17 cellular contexts compared by ENCODE assay signal in the genomic region with DNA sequence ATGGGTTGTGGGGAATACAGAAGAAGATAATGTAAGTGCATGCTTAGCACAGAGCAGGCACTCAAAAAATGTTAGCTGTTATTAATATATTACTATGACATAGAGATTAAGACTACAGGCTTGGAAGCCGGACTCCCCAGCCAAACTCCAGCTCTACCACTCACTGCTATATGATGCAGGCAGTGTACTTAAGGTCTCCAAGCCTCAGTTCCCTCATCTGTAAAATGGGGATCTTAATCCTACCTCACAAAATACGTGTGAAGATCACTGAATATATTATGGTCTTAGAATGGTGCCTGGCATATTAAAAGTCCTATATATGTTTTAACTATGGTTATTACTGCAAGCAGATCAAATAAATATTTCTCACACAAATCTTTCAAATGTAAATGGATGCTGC.
"Had no signal": no experiment of that assay in that cellular context is flagged by ENCODE, and none has a peak within 500 bp of the region (broad histone marks: within the 10 kb centered on the region; RNA-seq: fewer than 3 reads in every experiment).

No MANE protein-coding gene starts in this region.

- ATAC-seq: activated CD4-positive, alpha-beta T cell treated with anti-CD3 and anti-CD28 coated beads for 36 hours; activated naive CD4-positive, alpha-beta T cell treated with anti-CD3 and anti-CD28 coated beads, Interleukin-2, amount 50 U/mL, for 72 hours; mucosa of descending colon; naive thymus-derived CD4-positive, alpha-beta T cell had no signal

- H3K27ac Mint-ChIP-seq: activated CD4-positive, alpha-beta T cell treated with anti-CD3 and anti-CD28 coated beads for 36 hours; activated naive CD4-positive, alpha-beta T cell treated with anti-CD3 and anti-CD28 coated beads, Interleukin-2, amount 50 U/mL, for 72 hours; activated T-helper 1 cell treated with anti-CD3 and anti-CD28 coated beads, Interleukin-12 subunit alpha, Interleukin-12 subunit beta, Interleukin-2, Interleukin-4 antibody, amounts not matched to agents 30 ng/mL and 10 ng/mL and 1 ng/mL, durations not matched to agents 14 hours and 24 hours and 36 hours; naive thymus-derived CD4-positive, alpha-beta T cell; neural progenitor cell had no signal

- H3K27me3 ChIP-seq: adrenal gland had no signal

- H3K4me3 ChIP-seq: adrenal gland, mucosa of descending colon, neural progenitor cell, sigmoid colon had no signal

- H3K9me3 Mint-ChIP-seq: activated naive CD4-positive, alpha-beta T cell treated with anti-CD3 and anti-CD28 coated beads, Interleukin-2, amount 50 U/mL, for 72 hours; activated T-helper 1 cell treated with anti-CD3 and anti-CD28 coated beads, Interleukin-12 subunit alpha, Interleukin-12 subunit beta, Interleukin-2, Interleukin-4 antibody, amounts not matched to agents 30 ng/mL and 10 ng/mL and 1 ng/mL, durations not matched to agents 14 hours and 24 hours and 36 hours had no signal

- H3K9me3 ChIP-seq: adrenal gland, mucosa of descending colon, sigmoid colon had no signal

- H3K4me3 Mint-ChIP-seq: activated CD4-positive, alpha-beta T cell treated with anti-CD3 and anti-CD28 coated beads for 36 hours; activated T-helper 1 cell treated with anti-CD3 and anti-CD28 coated beads, Interleukin-12 subunit alpha, Interleukin-12 subunit beta, Interleukin-2, Interleukin-4 antibody, amounts not matched to agents 30 ng/mL and 10 ng/mL and 1 ng/mL, durations not matched to agents 14 hours and 24 hours and 36 hours; naive thymus-derived CD4-positive, alpha-beta T cell; neural progenitor cell had no signal

- DNase-seq: activated CD4-positive, alpha-beta T cell treated with anti-CD3 and anti-CD28 coated beads for 36 hours; activated CD4-positive, alpha-beta T cell treated with anti-CD3 and anti-CD28 coated beads, Interleukin-2, amount 50 U/mL, for 48 hours; activated gamma-delta T cell treated with Interleukin-2 at 50 U/mL for 16 hours; activated T-cell treated with anti-CD3 and anti-CD28 coated beads for 4 hours; adrenal gland; dermis blood vessel endothelial cell; effector memory CD4-positive, alpha-beta T cell; hypothalamus; islet precursor cell; mesenchymal stem cell; mucosa of descending colon; naive thymus-derived CD4-positive, alpha-beta T cell; sigmoid colon; stimulated activated naive CD4-positive, alpha-beta T cell had no signal

- H3K27ac ChIP-seq: adrenal gland, neural progenitor cell had no signal

- H3K36me3 ChIP-seq: adrenal gland, neural progenitor cell, sigmoid colon had no signal

- H3K36me3 Mint-ChIP-seq: naive thymus-derived CD4-positive, alpha-beta T cell; neural progenitor cell had no signal
